22 cellular contexts compared by ENCODE assay signal in genomic region chr14:33317675-33318074, GRCh38.
DNase-seq lines count a peak whose midpoint lies in the region; ATAC-seq and TF ChIP-seq lines count a peak whose summit lies in the region.
"Had no signal": no experiment of that assay in that cellular context is flagged by ENCODE, and none has a peak within 500 bp of the region (broad histone marks: within the 10 kb centered on the region; RNA-seq: fewer than 3 reads in every experiment).

No MANE protein-coding gene starts in this region.

- no peak overlapping the region for H3K27ac Mint-ChIP-seq in Calu3 (ENCODE audit: unreplicated experiment)
- H3K27ac Mint-ChIP-seq: B cell; CD4-positive, CD25-positive, alpha-beta regulatory T cell; T-helper 17 cell had no signal

- H3K9me3 ChIP-seq in stomach, result no peaks in the 10 kb centered on the region
- H3K9me3 ChIP-seq: SJSA1 had no signal

- no peak for TF ChIP-seq EP300 in stomach (IDR thresholded peaks at IDR 0.05)

- WGBS in stomach, 5 donors, result 75 to 87% (median 84%) methylated on average over 5 of the region's 5 CpGs

- no peak overlapping the region for H3K4me3 Mint-ChIP-seq in Calu3 (ENCODE audit: low read depth, unreplicated experiment)
- H3K4me3 Mint-ChIP-seq: B cell; CD4-positive, CD25-positive, alpha-beta regulatory T cell; T-helper 17 cell had no signal

- no peaks in the 10 kb centered on the region for H3K36me3 ChIP-seq in stomach
- H3K36me3 ChIP-seq: SJSA1 had no signal

- H3K27me3 Mint-ChIP-seq in Calu3 (ENCODE audit: unreplicated experiment), result peaks cover 62% of the 10 kb centered on the region
- H3K27me3 Mint-ChIP-seq: B cell; CD4-positive, CD25-positive, alpha-beta regulatory T cell; T-helper 17 cell had no signal

- DNase-seq in NCI-H1436 (lab: John Stamatoyannopoulos, UW) (peak; percentile 30), NCI-H1436 treated with DMSO at 0.1 percent for 48 hours (lab: John Stamatoyannopoulos, UW) (no peak), NCI-H2107 (lab: John Stamatoyannopoulos, UW) (peak; percentile 13), NCI-H748 treated with DMSO at 0.1 percent for 48 hours (lab: John Stamatoyannopoulos, UW) (peak; percentile 42), stomach (no peak), Calu3 (no peak), D341Med (ENCODE audit: low spot score) (no peak)
- DNase-seq: CD4-positive, CD25-positive, alpha-beta regulatory T cell; COR-L47; DMS53; GOT3; Kasumi-1; MM.1S; NCI-H1930; NCI-H82; PC-9; T-helper 17 cell had no signal

- H3K4me1 ChIP-seq in stomach, result peaks cover 0 to 8% (median 0%) of the 10 kb centered on the region in 4 donors
- H3K4me1 ChIP-seq: SJSA1 had no signal

- no peaks in the 10 kb centered on the region for H3K27me3 ChIP-seq in stomach
- H3K27me3 ChIP-seq: SJSA1 had no signal

- no peaks in the 10 kb centered on the region for H3K36me3 Mint-ChIP-seq in Calu3 (ENCODE audit: insufficient read depth, unreplicated experiment)
- H3K36me3 Mint-ChIP-seq: CD4-positive, CD25-positive, alpha-beta regulatory T cell had no signal

- CTCF ChIA-PET in Calu3 (lab: Charles Lee), result no interaction called here

- no peak for TF ChIP-seq POLR2A in stomach (IDR thresholded peaks at IDR 0.05)

- ATAC-seq in GM19351 (IDR thresholded peaks at IDR 0.05; ENCODE audit: unreplicated experiment), result no peak
- ATAC-seq: T-helper 17 cell had no signal

- peaks cover 8% of the 10 kb centered on the region for H3K9me3 Mint-ChIP-seq in Calu3 (ENCODE audit: low read depth, unreplicated experiment)

- no peaks in the 10 kb centered on the region for H3K4me1 Mint-ChIP-seq in Calu3 (ENCODE audit: low read depth, unreplicated experiment)
- H3K4me1 Mint-ChIP-seq: B cell; CD4-positive, CD25-positive, alpha-beta regulatory T cell; T-helper 17 cell had no signal

- intact Hi-C loops in stomach (cut with DNase I; ENCODE audit: low total_unique reads), result no loop called here
- intact Hi-C loops in Calu3 (cut with micrococcal nuclease; ENCODE audit: unreplicated experiment), result no loop called here

- BruUV-seq in Calu3 (replicated peaks; lab: Mats Ljungman, UMichigan), result no TSS peak

- no peak overlapping the region for H3K27ac ChIP-seq in stomach
- H3K27ac ChIP-seq: 22Rv1, PC-9, RWPE1, SJSA1 had no signal

- H3K4me3 ChIP-seq in stomach, result no peak overlapping the region
- H3K4me3 ChIP-seq: PC-9, SJSA1 had no signal

- TF ChIP-seq CTCF in stomach (IDR thresholded peaks at IDR 0.05) (no peak), Calu3 (IDR thresholded peaks at IDR 0.05; ENCODE audit: unreplicated experiment) (no peak)

Comparison
In these comparisons a context has a peak if more than half of its experiments do, and no peak if none do; other contexts are left out.
1. DNase-seq: peak in NCI-H1436 (single experiment), NCI-H2107 (single experiment) and NCI-H748 treated with DMSO at 0.1 percent for 48 hours (single experiment); none in NCI-H1436 treated with DMSO at 0.1 percent for 48 hours (single experiment), stomach (single experiment), Calu3 (single experiment) and D341Med (single experiment).